ENCODE assay signal across 17 cellular contexts in the genomic region with DNA sequence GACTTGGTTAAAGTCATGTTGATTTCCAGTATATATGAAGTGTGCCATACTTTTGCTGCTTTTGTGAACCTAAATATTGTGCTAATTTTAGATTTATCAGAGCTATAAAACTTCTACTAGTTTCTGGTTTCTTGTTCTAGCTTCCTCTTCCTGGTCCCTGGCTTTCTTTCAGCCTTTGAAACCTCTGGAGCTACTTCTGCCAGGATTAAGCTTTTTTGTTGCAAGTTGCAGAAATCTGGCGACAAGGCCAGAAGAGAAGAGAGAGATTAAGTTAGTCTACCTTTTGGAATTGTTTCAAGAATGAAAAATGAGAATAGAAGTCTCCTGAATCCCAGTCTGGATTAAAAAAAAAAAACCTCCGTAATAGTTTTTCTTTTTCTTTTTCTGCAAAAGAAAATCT.
"Had no signal": no experiment of that assay in that cellular context is flagged by ENCODE, and none has a peak within 500 bp of the region (broad histone marks: within the 10 kb centered on the region; RNA-seq: fewer than 3 reads in every experiment).

No MANE protein-coding gene starts in this region.

- FAIRE-seq: keratinocyte had no signal

- H3K4me1 ChIP-seq: colonic mucosa had no signal

- DNase-seq: activated CD4-positive, alpha-beta T cell treated with anti-CD3 and anti-CD28 coated beads for 36 hours; activated CD8-positive, alpha-beta memory T cell treated with anti-CD3 and anti-CD28 coated beads, Interleukin-2, amount 50 U/mL, for 48 hours; activated CD8-positive, alpha-beta T cell treated with anti-CD3 and anti-CD28 coated beads, Interleukin-2, amount 10 ng/mL, durations not matched to agents 7 days and 5 days; activated naive CD4-positive, alpha-beta T cell treated with anti-CD3 and anti-CD28 coated beads for 36 hours; colonic mucosa; effector CD4-positive, alpha-beta T cell; gastrocnemius medialis; midbrain; naive B cell; posterior cingulate gyrus; stimulated activated naive B cell treated with anti-CD40 and anti-IgM and Interleukin-4, amounts not matched to agents 10 μg/mL and 1 μg/mL and 100 μg/mL, for 72 hours; substantia nigra; T-helper 9 cell; WERI-Rb-1 had no signal

- H3K4me3 ChIP-seq: colonic mucosa, gastrocnemius medialis, skin epidermis had no signal

- H3K27me3 ChIP-seq: colonic mucosa, gastrocnemius medialis, neutrophil had no signal

- H3K27ac ChIP-seq: colonic mucosa, gastrocnemius medialis, neutrophil, WERI-Rb-1 had no signal

- H3K9me3 ChIP-seq: colonic mucosa, gastrocnemius medialis, neutrophil had no signal

- ATAC-seq: activated CD4-positive, alpha-beta T cell treated with anti-CD3 and anti-CD28 coated beads for 36 hours; activated CD8-positive, alpha-beta T cell treated with anti-CD3 and anti-CD28 coated beads, Interleukin-2, amount 10 ng/mL, durations not matched to agents 7 days and 5 days; gastrocnemius medialis had no signal

- H3K36me3 ChIP-seq: colonic mucosa, gastrocnemius medialis, neutrophil, WERI-Rb-1 had no signal
